ENCODE assay signal across 1 cellular context in genomic region chr11:62545437-62546243, GRCh38.
TF ChIP-seq lines count a peak whose summit lies in the region.

No MANE protein-coding gene starts in this region.

TF ChIP-seq in HepG2, 621 proteins besides CTCF, POLR2A, EP300 and RAD21 (continued from another document and continues in another):
- TF ChIP-seq CERS6 (CRISPR knock-in tag; IDR thresholded peaks at IDR 0.05) (no peak), ZNF292 (CRISPR knock-in tag; IDR thresholded peaks at IDR 0.05; ENCODE audit: borderline replicate concordance, low read depth) (0 out of 2 replicates have a peak, but pooled peaks have one; percentile 52), CHD4 (IDR thresholded peaks at IDR 0.05; ENCODE audit: borderline replicate concordance, low read length) (0 out of 2 replicates have a peak, but pooled peaks have one; percentile 31), NKX3-1 (CRISPR knock-in tag; IDR thresholded peaks at IDR 0.05) (no peak), GRHL1 (CRISPR knock-in tag; conservative IDR thresholded peaks at IDR 0.05) (no peak), DRAP1 (CRISPR knock-in tag; IDR thresholded peaks at IDR 0.05) (peak; percentile 55; the same call in 1 of the 2 replicates), MXD4 (CRISPR knock-in tag; IDR thresholded peaks at IDR 0.05) (peak; percentile 54; the same call in 1 of the 2 replicates), HOXA3 (CRISPR knock-in tag; IDR thresholded peaks at IDR 0.05) (peak; percentile 49), HNRNPK (IDR thresholded peaks at IDR 0.05; ENCODE audit: low read depth, low read length, poor library complexity, severe bottlenecking) (peak; percentile 96), ZNF18 (CRISPR knock-in tag; IDR thresholded peaks at IDR 0.05; ENCODE audit: insufficient replicate concordance) (peak; percentile 58), MTERF4 (CRISPR knock-in tag; IDR thresholded peaks at IDR 0.05) (no peak), KDM4B (CRISPR knock-in tag; IDR thresholded peaks at IDR 0.05) (peak; percentile 70; the same call in 1 of the 2 replicates), ZBTB33 (CRISPR knock-in tag; IDR thresholded peaks at IDR 0.05) (no peak), ISX (CRISPR knock-in tag; conservative IDR thresholded peaks at IDR 0.05) (no peak), ZNF614 (CRISPR knock-in tag; IDR thresholded peaks at IDR 0.05; ENCODE audit: borderline replicate concordance) (no peak; the same call in 1 of the 2 replicates), POLR2G (IDR thresholded peaks at IDR 0.05; ENCODE audit: low read depth, low read length) (no peak; the same call in 1 of the 2 replicates), ZNF788 (CRISPR knock-in tag; IDR thresholded peaks at IDR 0.05; ENCODE audit: borderline replicate concordance) (peak; percentile 55), RFXANK (CRISPR knock-in tag; IDR thresholded peaks at IDR 0.05) (no peak), SOX13 (IDR thresholded peaks at IDR 0.05) (no peak), SOX13 (CRISPR knock-in tag; conservative IDR thresholded peaks at IDR 0.05 in 1 of 2, IDR thresholded peaks at IDR 0.05 in 1 of 2) (peak; percentile 35 to 39; a peak in 1 of 4 replicates), EEA1 (CRISPR knock-in tag; IDR thresholded peaks at IDR 0.05; ENCODE audit: borderline replicate concordance) (no peak), ZBTB42 (CRISPR knock-in tag; IDR thresholded peaks at IDR 0.05) (peak; percentile 53; the same call in 1 of the 2 replicates), ZMYM4 (CRISPR knock-in tag; IDR thresholded peaks at IDR 0.05) (0 out of 2 replicates have a peak, but pooled peaks have one; percentile 62), ZNF839 (CRISPR knock-in tag; IDR thresholded peaks at IDR 0.05; ENCODE audit: borderline replicate concordance) (no peak), TFDP2 (CRISPR knock-in tag; IDR thresholded peaks at IDR 0.05) (peak; percentile 30; the same call in 1 of the 2 replicates), ZNF264 (CRISPR knock-in tag; IDR thresholded peaks at IDR 0.05) (peak; percentile 58; the same call in 1 of the 2 replicates), ZNF138 (CRISPR knock-in tag; IDR thresholded peaks at IDR 0.05; ENCODE audit: low read depth) (0 out of 2 replicates have a peak, but pooled peaks have one; percentile 77), ZNF530 (CRISPR knock-in tag; IDR thresholded peaks at IDR 0.05; ENCODE audit: low read depth) (no peak), IKZF5 (CRISPR knock-in tag; IDR thresholded peaks at IDR 0.05) (peak; percentile 29; the same call in 1 of the 2 replicates), ZNF235 (CRISPR knock-in tag; IDR thresholded peaks at IDR 0.05; ENCODE audit: borderline replicate concordance) (no peak), ZNF350 (CRISPR knock-in tag; IDR thresholded peaks at IDR 0.05; ENCODE audit: borderline replicate concordance, low read depth) (peak; percentile 74; the same call in 1 of the 2 replicates), NBN (conservative IDR thresholded peaks at IDR 0.05) (no peak), ZNF724P (CRISPR knock-in tag; IDR thresholded peaks at IDR 0.05; ENCODE audit: borderline replicate concordance) (peak; percentile 80; the same call in 1 of the 2 replicates), HMGXB4 (CRISPR knock-in tag; IDR thresholded peaks at IDR 0.05; ENCODE audit: borderline replicate concordance in 1 of 2, low read depth in 1 of 2) (peak; percentile 55 to 65; a peak in 2 of 4 replicates), NFIC (IDR thresholded peaks at IDR 0.05; ENCODE audit: low read length) (peak; percentile 77; the same call in 1 of the 2 replicates), ZNF639 (CRISPR knock-in tag; conservative IDR thresholded peaks at IDR 0.05) (no peak), ARHGAP35 (CRISPR knock-in tag; IDR thresholded peaks at IDR 0.05; ENCODE audit: borderline replicate concordance) (no peak), SUZ12 (IDR thresholded peaks at IDR 0.05; ENCODE audit: low read depth, low read length) (no peak), ZXDC (CRISPR knock-in tag; IDR thresholded peaks at IDR 0.05) (0 out of 2 replicates have a peak, but pooled peaks have one; percentile 6), KLF15 (CRISPR knock-in tag; IDR thresholded peaks at IDR 0.05; ENCODE audit: borderline replicate concordance) (no peak), ARID2 (CRISPR knock-in tag; IDR thresholded peaks at IDR 0.05; ENCODE audit: borderline replicate concordance) (peak; percentile 69; the same call in 1 of the 2 replicates), FLYWCH1 (CRISPR knock-in tag; IDR thresholded peaks at IDR 0.05) (no peak), BRF2 (CRISPR knock-in tag; IDR thresholded peaks at IDR 0.05) (peak; percentile 51; the same call in 1 of the 2 replicates), TAF1 (CRISPR knock-in tag; IDR thresholded peaks at IDR 0.05) (0 out of 2 replicates have a peak, but pooled peaks have one; percentile 8), TOE1 (CRISPR knock-in tag; IDR thresholded peaks at IDR 0.05) (peak; percentile 25; the same call in 1 of the 2 replicates)
